ENCODE assay signal across 23 cellular contexts in the genomic region with DNA sequence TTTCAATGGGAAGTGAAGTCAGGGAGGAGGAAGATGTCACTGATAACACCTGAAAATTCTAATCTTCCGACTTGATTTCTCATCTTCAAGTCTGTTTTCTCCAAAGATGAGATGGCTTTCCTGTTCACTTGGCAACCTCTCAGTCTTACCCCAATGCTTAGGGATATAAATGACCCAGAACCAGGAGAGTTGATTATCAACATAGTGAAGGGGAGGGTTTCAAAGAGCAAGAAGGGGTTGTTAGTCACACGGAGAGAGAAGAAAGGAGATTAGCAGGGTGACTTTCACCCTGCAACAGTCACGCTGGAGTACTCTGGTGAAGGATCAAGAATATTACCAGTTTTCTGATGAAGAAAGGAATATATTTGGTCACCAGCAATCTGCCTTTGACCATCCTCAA. TPM values are rescaled to one million over a fixed set of nuclear protein-coding genes. Genes with fewer than 3 reads are reported as not detected.
DNase-seq lines count a peak whose midpoint lies in the region; FAIRE-seq and TF ChIP-seq lines count a peak whose summit lies in the region.
"Had no signal": no experiment of that assay in that cellular context is flagged by ENCODE, and none has a peak within 500 bp of the region (broad histone marks: within the 10 kb centered on the region; RNA-seq: fewer than 3 reads in every experiment).

A gene (plus strand): TSS at position 267 of the 400 bp plus-strand sequence. CDS start 543 bp downstream, outside the sequence.

- CTCF ChIA-PET in mammary epithelial cell (lab: Charles Lee; ENCODE audit: low non-redundant PET): no interaction called here
- CTCF ChIA-PET in MCF 10A (lab: Yijun Ruan, JAX): interaction anchor here (3.0 kb wide), 1 partner anchor 11 kb away, joined by 20 read pairs; no protein-coding TSS in a partner anchor

- H3K27ac ChIP-seq in mammary epithelial cell (ENCODE audit: insufficient read depth, low read depth, low read length) (no peak within 1 kb of the TSS), astrocyte (ENCODE audit: low read depth, low read length) (no peak within 1 kb of the TSS)

- POLR2A ChIA-PET in MCF 10A (lab: Yijun Ruan, JAX): interaction anchor here (1.6 to 3.0 kb wide), 2 partner anchors 19 to 36 kb away, joined by 6 to 11 read pairs; no protein-coding TSS in a partner anchor

- in situ Hi-C loops in mammary epithelial cell (cut with MboI; ENCODE audit: low sequenced_read_pairs in 2 of 2): no loop called here

- H3K79me2 ChIP-seq in mammary epithelial cell (ENCODE audit: insufficient read depth, low read length): no peaks in the 10 kb centered on the region
- H3K79me2 ChIP-seq in astrocyte (ENCODE audit: insufficient read depth, low read length): no peaks in the 10 kb centered on the region

- peaks cover 25% of the 10 kb centered on the region for H3K4me1 Mint-ChIP-seq in MCF 10A (ENCODE audit: insufficient read depth, unreplicated experiment)
- H3K4me1 Mint-ChIP-seq in astrocyte (ENCODE audit: low read depth, unreplicated experiment): peaks cover 7% of the 10 kb centered on the region
- peaks cover 4% of the 10 kb centered on the region for H3K4me1 Mint-ChIP-seq in type B pancreatic cell (ENCODE audit: unreplicated experiment)

- H3K27ac Mint-ChIP-seq in MCF 10A (ENCODE audit: low read depth, unreplicated experiment) (no peak within 1 kb of the TSS), astrocyte (ENCODE audit: unreplicated experiment) (no peak within 1 kb of the TSS), type B pancreatic cell (peak within 1 kb of the TSS; percentile 35)

- H3K9me3 Mint-ChIP-seq in MCF 10A (ENCODE audit: unreplicated experiment) (no peaks in the 10 kb centered on the region), astrocyte (ENCODE audit: unreplicated experiment) (no peaks in the 10 kb centered on the region), type B pancreatic cell (no peaks in the 10 kb centered on the region)
- H3K9me3 Mint-ChIP-seq: H9 had no signal

- dilution Hi-C loops in mammary epithelial cell (cut with HindIII; ENCODE audit: low sequenced_read_pairs): no loop called here

- H3K4me3 ChIP-seq in mammary epithelial cell (replicated peaks in 1 of 3; ENCODE audit: insufficient read depth in 1 of 3, low read depth in 2 of 3, low read length in 3 of 3) (no peak within 1 kb of the TSS), astrocyte (ENCODE audit: insufficient read depth, low read depth, low read length) (no peak within 1 kb of the TSS)

- H3K4me1 ChIP-seq in mammary epithelial cell (ENCODE audit: insufficient read depth, low read length) (peaks cover 46% of the 10 kb centered on the region), astrocyte (ENCODE audit: insufficient read depth, low read length) (peaks cover 3% of the 10 kb centered on the region)

- no peaks in the 10 kb centered on the region for H3K36me3 Mint-ChIP-seq in MCF 10A (ENCODE audit: insufficient read depth, unreplicated experiment)
- no peaks in the 10 kb centered on the region for H3K36me3 Mint-ChIP-seq in astrocyte (ENCODE audit: low read depth, unreplicated experiment)
- peaks cover 3% of the 10 kb centered on the region for H3K36me3 Mint-ChIP-seq in type B pancreatic cell

- DNase-seq in mammary epithelial cell (no peak), MCF 10A (ENCODE audit: unreplicated experiment) (no peak), astrocyte (ENCODE audit: low read depth) (no peak), left kidney (ENCODE audit: low read depth, low spot score) (peak; percentile 40), type B pancreatic cell (ENCODE audit: extremely low spot score, unreplicated experiment) (no peak), epidermal melanocyte (ENCODE audit: insufficient read length, low spot score) (no peak), SIG-M5 (lab: John Stamatoyannopoulos, UW) (no peak)
- DNase-seq in central memory CD4-positive, alpha-beta T cell: no peak
- DNase-seq: 8988T, C1 segment of cervical spinal cord, DMS 273 treated with DMSO at 0.1 percent for 48 hours, GF-D8, H9, Karpas-422, MM.1S, NCI-H1092 treated with DMSO at 0.1 percent for 48 hours, NCI-H2081 treated with DMSO at 0.1 percent for 48 hours, NCI-H510A, NCI-H82 had no signal

- H3K9me3 ChIP-seq in mammary epithelial cell (replicated peaks; ENCODE audit: insufficient read depth, low read length) (no peaks in the 10 kb centered on the region), astrocyte (ENCODE audit: insufficient read depth, low read depth, low read length) (no peaks in the 10 kb centered on the region)

- TF ChIP-seq CTCF in mammary epithelial cell (conservative IDR thresholded peaks at IDR 0.05 in 1 of 2, IDR thresholded peaks at IDR 0.05 in 1 of 2; ENCODE audit: extremely low read depth in 1 of 2, insufficient read depth in 1 of 2, low read depth in 1 of 2, low read length in 2 of 2) (no peak), MCF 10A (IDR thresholded peaks at IDR 0.05; ENCODE audit: unreplicated experiment) (no peak), astrocyte (IDR thresholded peaks at IDR 0.05; ENCODE audit: insufficient read depth, low read depth, low read length) (no peak), type B pancreatic cell (conservative IDR thresholded peaks at IDR 0.05) (no peak)

- H3K27me3 Mint-ChIP-seq in MCF 10A (ENCODE audit: insufficient read depth, unreplicated experiment): no peaks in the 10 kb centered on the region
- H3K27me3 Mint-ChIP-seq in astrocyte (ENCODE audit: low read depth, unreplicated experiment): no peaks in the 10 kb centered on the region
- peaks cover 9% of the 10 kb centered on the region for H3K27me3 Mint-ChIP-seq in type B pancreatic cell

- no peaks in the 10 kb centered on the region for H4K20me1 ChIP-seq in mammary epithelial cell (ENCODE audit: insufficient read depth, low read length)
- no peaks in the 10 kb centered on the region for H4K20me1 ChIP-seq in astrocyte (ENCODE audit: insufficient read depth, low read length)

- H3K36me3 ChIP-seq in mammary epithelial cell (ENCODE audit: insufficient read depth, low read length): no peaks in the 10 kb centered on the region
- H3K36me3 ChIP-seq in astrocyte (ENCODE audit: insufficient read depth, low read length): no peaks in the 10 kb centered on the region

- no peak for FAIRE-seq in astrocyte (lab: Jason Lieb, UNC)
- FAIRE-seq: GM12891, GM18507 had no signal

- 98% methylated on average over 3 of the region's 3 CpGs for WGBS in mammary epithelial cell (ENCODE audit: low coverage, missing lambda C conversion rate)

- no peak within 1 kb of the TSS for H2AFZ ChIP-seq in mammary epithelial cell (ENCODE audit: low read depth, low read length)
- H2AFZ ChIP-seq in astrocyte (ENCODE audit: low read depth, low read length): no peak within 1 kb of the TSS

- H3K4me3 Mint-ChIP-seq in MCF 10A (ENCODE audit: unreplicated experiment) (no peak within 1 kb of the TSS), astrocyte (ENCODE audit: unreplicated experiment) (no peak within 1 kb of the TSS), type B pancreatic cell (peak within 1 kb of the TSS; percentile 17)
- H3K4me3 Mint-ChIP-seq: H9 had no signal

- H3K9ac ChIP-seq in mammary epithelial cell (ENCODE audit: insufficient read depth, low read length) (no peak within 1 kb of the TSS), astrocyte (ENCODE audit: low read length) (no peak within 1 kb of the TSS)

- no peaks in the 10 kb centered on the region for H3K27me3 ChIP-seq in mammary epithelial cell (ENCODE audit: insufficient read depth, low read length)
- peaks cover 2% of the 10 kb centered on the region for H3K27me3 ChIP-seq in astrocyte (ENCODE audit: insufficient read depth, low read length)

- intact Hi-C loops in mammary epithelial cell (cut with micrococcal nuclease): no loop called here
- intact Hi-C loops in MCF 10A (cut with micrococcal nuclease): no loop called here

- peak within 1 kb of the TSS; percentile 18 for H3K4me2 ChIP-seq in mammary epithelial cell (ENCODE audit: insufficient read depth, low read depth, low read length)
- peak within 1 kb of the TSS; percentile 38 for H3K4me2 ChIP-seq in astrocyte (ENCODE audit: low read length)

- BruUV-seq in mammary epithelial cell (replicated peaks; lab: Mats Ljungman, UMichigan) (no TSS peak), MCF 10A (replicated peaks; lab: Mats Ljungman, UMichigan) (no TSS peak)

RNA-seq across cellular contexts. Expression of the gene that starts here (rescaled TPM):
- total RNA-seq in mammary epithelial cell (not detected), MCF 10A (2022) (not detected in 2 replicates), astrocyte (0.45 TPM in 1 of 2 replicates, not detected in the other), type B pancreatic cell (ENCODE audit: low replicate concordance) (0.68 and 3.4 TPM in 2 replicates)
- not detected for polyA plus RNA-seq in mammary epithelial cell
- not detected for polyA minus RNA-seq in mammary epithelial cell
- total RNA-seq: H9, HT-29, Right ventricle myocardium inferior had no signal
